ENCODE assay signal across 1 cellular context in the genomic region with DNA sequence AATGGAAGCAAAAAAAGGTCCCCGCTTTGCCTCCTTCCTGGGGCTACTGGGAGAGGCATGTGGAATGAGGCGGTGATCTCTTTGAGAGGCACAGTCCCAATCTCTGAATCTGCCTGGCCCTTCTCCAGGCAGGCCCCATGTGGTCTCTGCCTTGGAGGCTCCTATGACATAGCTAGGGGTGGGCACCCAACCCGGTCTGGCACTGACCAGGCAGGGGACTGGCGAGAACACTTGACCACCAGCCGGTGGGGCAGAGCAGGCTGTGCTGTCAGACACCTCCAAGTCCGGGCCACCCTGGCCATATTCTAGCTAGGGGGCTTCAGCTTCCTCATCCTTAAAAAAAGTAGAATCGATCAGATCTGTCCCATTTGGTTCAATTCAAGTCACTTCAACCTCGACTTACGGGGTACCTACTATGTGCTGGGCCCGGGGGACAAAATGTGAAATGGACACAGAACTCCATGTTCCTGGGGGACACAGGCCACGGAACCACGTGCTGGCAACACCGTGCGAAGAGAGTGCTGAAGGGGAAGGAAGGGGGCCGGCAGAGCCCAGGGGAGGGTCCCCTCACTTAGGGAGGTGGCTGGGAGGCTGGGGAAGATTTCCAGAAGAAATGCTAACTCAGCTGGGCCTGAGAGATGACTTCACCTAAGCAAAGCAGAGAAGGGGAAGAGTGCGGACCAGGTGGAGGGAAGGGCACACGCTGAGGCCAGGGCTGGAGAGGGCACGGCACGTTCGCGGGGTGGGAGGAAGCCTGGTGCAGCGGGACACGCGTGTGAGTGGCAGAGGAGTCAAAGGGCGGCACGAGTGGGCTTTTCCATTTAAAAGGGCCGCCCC.
TF ChIP-seq lines count a peak whose summit lies in the region.

No MANE protein-coding gene starts in this region.

TF ChIP-seq in endothelial cell of umbilical vein, 7 proteins besides CTCF, POLR2A, EP300 and RAD21:
- no peak for TF ChIP-seq GATA2 (IDR thresholded peaks at IDR 0.05; ENCODE audit: insufficient read depth, insufficient read length, low read depth, low read length)
- no peak for TF ChIP-seq FOS (IDR thresholded peaks at IDR 0.05; ENCODE audit: borderline replicate concordance, insufficient read depth, low read length)
- TF ChIP-seq EZH2 (IDR thresholded peaks at IDR 0.05; ENCODE audit: borderline replicate concordance, low read depth, low read length, severe bottlenecking), result no peak
- no peak for TF ChIP-seq MYC (IDR thresholded peaks at IDR 0.05; ENCODE audit: low read depth, low read length)
- no peak for TF ChIP-seq JUN (IDR thresholded peaks at IDR 0.05; ENCODE audit: borderline replicate concordance, insufficient read depth, insufficient read length, low read depth)
- TF ChIP-seq, protein P1, sequence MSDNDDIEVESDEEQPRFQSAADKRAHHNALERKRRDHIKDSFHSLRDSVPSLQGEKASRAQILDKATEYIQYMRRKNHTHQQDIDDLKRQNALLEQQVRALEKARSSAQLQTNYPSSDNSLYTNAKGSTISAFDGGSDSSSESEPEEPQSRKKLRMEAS (IDR thresholded peaks at IDR 0.05; ENCODE audit: insufficient read depth, insufficient read length), result no peak
- TF ChIP-seq POLR2AphosphoS5 (IDR thresholded peaks at IDR 0.05; ENCODE audit: insufficient read depth, low read depth, low read length), result no peak
TF ChIP-seq in endothelial cell of umbilical vein: peak in this region for 0.
